Comparison of ENCODE assay signal across 1 cellular context in genomic region chr10:70456164-70456563, GRCh38.
TF ChIP-seq lines count a peak whose summit lies in the region.

No MANE protein-coding gene starts in this region.

TF ChIP-seq in K562, 482 proteins besides CTCF, POLR2A, EP300 and RAD21:
- TF ChIP-seq PCBP1 (IDR thresholded peaks at IDR 0.05; ENCODE audit: low read depth, low read length, poor library complexity, severe bottlenecking) (no peak), RBM17 (IDR thresholded peaks at IDR 0.05; ENCODE audit: borderline replicate concordance, low read depth, low read length) (no peak), NRF1 (conservative IDR thresholded peaks at IDR 0.05 in 1 of 2, IDR thresholded peaks at IDR 0.05 in 1 of 2) (no peak), ZNF79 (CRISPR knock-in tag; IDR thresholded peaks at IDR 0.05; ENCODE audit: low read depth) (no peak), TFE3 (CRISPR knock-in tag; IDR thresholded peaks at IDR 0.05) (no peak), ZBTB26 (CRISPR knock-in tag; IDR thresholded peaks at IDR 0.05) (no peak), RFX1 (IDR thresholded peaks at IDR 0.05) (no peak), ZNF174 (CRISPR knock-in tag; IDR thresholded peaks at IDR 0.05) (no peak), LARP7 (IDR thresholded peaks at IDR 0.05) (no peak), BRF2 (IDR thresholded peaks at IDR 0.05; ENCODE audit: borderline replicate concordance, insufficient read depth, insufficient read length) (no peak), TFAP4 (CRISPR knock-in tag; IDR thresholded peaks at IDR 0.05; ENCODE audit: borderline replicate concordance) (no peak), NR2F6 (CRISPR knock-in tag; IDR thresholded peaks at IDR 0.05) (no peak)
